Comparison of ENCODE assay signal across 21 cellular contexts in the genomic region with DNA sequence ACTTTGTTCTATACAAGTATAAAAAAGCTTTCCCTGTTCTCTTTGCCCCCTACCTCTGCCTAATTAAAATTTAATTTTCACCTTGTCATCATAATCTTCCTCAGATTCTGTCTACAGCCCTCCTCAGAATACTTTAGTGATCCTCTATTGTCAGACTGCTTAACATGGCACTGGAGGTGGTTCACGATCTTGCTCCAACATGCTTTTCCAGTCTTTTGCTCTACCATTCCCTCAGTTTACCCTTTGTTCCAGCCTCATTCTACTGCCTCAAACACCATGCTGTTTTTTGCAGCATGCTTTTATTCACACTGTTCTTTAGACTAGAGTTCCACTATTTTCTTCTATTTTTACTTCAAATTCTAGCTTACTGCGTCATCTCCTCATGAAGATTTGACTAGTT. TPM values are rescaled to one million over a fixed set of nuclear protein-coding genes. Genes with fewer than 3 reads are reported as not detected.
DNase-seq lines count a peak whose midpoint lies in the region; ATAC-seq, FAIRE-seq and TF ChIP-seq lines count a peak whose summit lies in the region.
"Had no signal": no experiment of that assay in that cellular context is flagged by ENCODE, and none has a peak within 500 bp of the region (broad histone marks: within the 10 kb centered on the region; RNA-seq: fewer than 3 reads in every experiment).

No MANE protein-coding gene starts in this region.

- no peak for TF ChIP-seq POLR2A in A549 (IDR thresholded peaks at IDR 0.05; ENCODE audit: low read length)

- CTCF ChIA-PET in A549 (lab: Yijun Ruan, JAX) = interaction anchor here (0.6 to 7.8 kb wide), 5 partner anchors 8 to 80 kb away, joined by 4 to 52 read pairs (median 7); no protein-coding TSS in a partner anchor

- peak overlapping the region; percentile 88 to 90 for H3K27ac ChIP-seq in A549
- H3K27ac ChIP-seq: BLaER1 treated with 17β-estradiol and CSF1 and Interleukin-3, amounts not matched to agents 10 nM and 100 nM; C4-2B had no signal

- no peak for TF ChIP-seq EP300 in A549 (IDR thresholded peaks at IDR 0.05)

- DNase-seq in A549 (ENCODE audit: low read depth in 1 of 2, low spot score in 1 of 2) (peak in 1 of 2 experiments; percentile 41), HFFc6 (no peak), MG63 (no peak), NCI-H2171 treated with DMSO at 0.1 percent for 48 hours (lab: John Stamatoyannopoulos, UW) (no peak)
- DNase-seq: 8988T; AML-193; Caco-2; Calu3; CD4-positive, alpha-beta T cell; CD8-positive, alpha-beta T cell; DMS79 treated with DMSO at 0.1 percent for 48 hours; GF-D8 had no signal

- TF ChIP-seq CTCF in A549 (IDR thresholded peaks at IDR 0.05) (no peak), HFFc6 (IDR thresholded peaks at IDR 0.05) (no peak)

- peak in 1 of 2 experiments; percentile 1; a peak in 3 of 6 replicates for ATAC-seq in A549
- ATAC-seq: CD8-positive, alpha-beta T cell had no signal

- no peak for TF ChIP-seq RAD21 in A549 (conservative IDR thresholded peaks at IDR 0.05 in 1 of 2, IDR thresholded peaks at IDR 0.05 in 1 of 2)

- H3K4me1 ChIP-seq in A549 (peaks cover 44% of the 10 kb centered on the region; the same call in 2 of the 3 replicates), endocrine pancreas (ENCODE audit: control insufficient read depth, insufficient read depth, low read length) (peaks cover 55% of the 10 kb centered on the region)
- H3K4me1 ChIP-seq: BLaER1 treated with 17β-estradiol and CSF1 and Interleukin-3, amounts not matched to agents 10 nM and 100 nM; Caco-2 had no signal

- H3K27me3 ChIP-seq in endocrine pancreas (ENCODE audit: control insufficient read depth, insufficient read depth, low read length) (no peaks in the 10 kb centered on the region), MG63 (no peaks in the 10 kb centered on the region)
- H3K27me3 ChIP-seq: BLaER1 treated with 17β-estradiol and CSF1 and Interleukin-3, amounts not matched to agents 10 nM and 100 nM had no signal

- peak overlapping the region; percentile 94 for H3K4me2 ChIP-seq in A549
- H3K4me2 ChIP-seq: BLaER1 treated with 17β-estradiol and CSF1 and Interleukin-3, amounts not matched to agents 10 nM and 100 nM had no signal

- no peak overlapping the region for H3K9ac ChIP-seq in endocrine pancreas (ENCODE audit: control insufficient read depth, insufficient read depth, low read length)
- H3K9ac ChIP-seq: BLaER1 treated with 17β-estradiol and CSF1 and Interleukin-3, amounts not matched to agents 10 nM and 100 nM had no signal

- H3K4me1 Mint-ChIP-seq in HFFc6 (ENCODE audit: low read depth) = peaks cover 32% of the 10 kb centered on the region
- H3K4me1 Mint-ChIP-seq: B cell had no signal

- H3K9me3 Mint-ChIP-seq in HFFc6 = no peaks in the 10 kb centered on the region
- H3K9me3 Mint-ChIP-seq: CD4-positive, alpha-beta T cell; CD8-positive, alpha-beta T cell had no signal

- peaks cover 9% of the 10 kb centered on the region; the same call in 1 of the 2 replicates for H3K36me3 Mint-ChIP-seq in HFFc6 (ENCODE audit: low read depth)
- H3K36me3 Mint-ChIP-seq: CD8-positive, alpha-beta T cell had no signal

- POLR2A ChIA-PET in A549 (lab: Yijun Ruan, JAX) = interaction anchor here (0.9 to 3.4 kb wide), 6 partner anchors 8 to 52 kb away, joined by 3 to 28 read pairs (median 4); no protein-coding TSS in a partner anchor

- 0 out of 2 replicates have a peak overlapping the region, but pooled peaks have one; percentile 36 for H3K27ac Mint-ChIP-seq in HFFc6
- H3K27ac Mint-ChIP-seq: B cell; CD4-positive, alpha-beta T cell; CD8-positive, alpha-beta T cell had no signal

- peak overlapping the region; percentile 67 for H3K4me3 ChIP-seq in A549
- peak overlapping the region; percentile 11 for H3K4me3 ChIP-seq in endocrine pancreas (ENCODE audit: control insufficient read depth, insufficient read depth, low read length)
- no peak overlapping the region for H3K4me3 ChIP-seq in MG63
- H3K4me3 ChIP-seq: BLaER1 treated with 17β-estradiol and CSF1 and Interleukin-3, amounts not matched to agents 10 nM and 100 nM had no signal

- FAIRE-seq in A549 (lab: Jason Lieb, UNC) = peak; percentile 96
- FAIRE-seq: A204.1, D721Med, G401.6, GM12891, GM19239 had no signal

- peaks cover 6% of the 10 kb centered on the region for H3K27me3 Mint-ChIP-seq in HFFc6 (ENCODE audit: insufficient read depth)

- H3K36me3 ChIP-seq in endocrine pancreas (ENCODE audit: control insufficient read depth, insufficient read depth, low read length) (no peaks in the 10 kb centered on the region), MG63 (no peaks in the 10 kb centered on the region)
- H3K36me3 ChIP-seq: BLaER1 treated with 17β-estradiol and CSF1 and Interleukin-3, amounts not matched to agents 10 nM and 100 nM had no signal

- WGBS in A549 (ENCODE audit: missing lambda C conversion rate) = 2% methylated on average over 2 of the region's 2 CpGs

- H3K4me3 Mint-ChIP-seq in HFFc6 = no peak overlapping the region
- H3K4me3 Mint-ChIP-seq: B cell; CD4-positive, alpha-beta T cell; CD8-positive, alpha-beta T cell had no signal

- H3K9me3 ChIP-seq in A549 (no peaks in the 10 kb centered on the region), endocrine pancreas (ENCODE audit: control insufficient read depth, low read length) (no peaks in the 10 kb centered on the region), MG63 (no peaks in the 10 kb centered on the region)
- H3K9me3 ChIP-seq: BLaER1 treated with 17β-estradiol and CSF1 and Interleukin-3, amounts not matched to agents 10 nM and 100 nM; Caco-2 had no signal

TF ChIP-seq in A549, 52 proteins besides CTCF, POLR2A, EP300 and RAD21:
- TF ChIP-seq CBX8 (IDR thresholded peaks at IDR 0.05) (no peak), SREBF2 (IDR thresholded peaks at IDR 0.05) (no peak), MAZ (IDR thresholded peaks at IDR 0.05; ENCODE audit: borderline replicate concordance, low read depth, low read length) (no peak), TFCP2L1 (CRISPR knock-in tag; IDR thresholded peaks at IDR 0.05) (peak; percentile 47; the same call in 1 of the 2 replicates), JUN (IDR thresholded peaks at IDR 0.05) (no peak; a peak in 2 of 5 replicates), TP53 (CRISPR knock-in tag; IDR thresholded peaks at IDR 0.05) (0 out of 2 replicates have a peak, but pooled peaks have one; percentile 42), HOXA7 (CRISPR knock-in tag; IDR thresholded peaks at IDR 0.05) (no peak; the same call in 1 of the 2 replicates), ESRRA (IDR thresholded peaks at IDR 0.05; ENCODE audit: borderline replicate concordance, low read length) (no peak), NR3C1 (IDR thresholded peaks at IDR 0.05) (no peak), CHD4 (IDR thresholded peaks at IDR 0.05; ENCODE audit: borderline replicate concordance) (no peak), ATOH8 (CRISPR knock-in tag; IDR thresholded peaks at IDR 0.05; ENCODE audit: low read depth) (no peak), CHD2 (IDR thresholded peaks at IDR 0.05; ENCODE audit: low read length, partially characterized antibody) (no peak), MYC (IDR thresholded peaks at IDR 0.05; ENCODE audit: borderline replicate concordance, low read length) (no peak), MAFK (IDR thresholded peaks at IDR 0.05; ENCODE audit: partially characterized antibody) (peak; percentile 78), RCOR1 (IDR thresholded peaks at IDR 0.05; ENCODE audit: low read depth, low read length) (no peak), ZNF302 (CRISPR knock-in tag; IDR thresholded peaks at IDR 0.05) (no peak), RARB (CRISPR knock-in tag; IDR thresholded peaks at IDR 0.05) (peak; percentile 73; the same call in 1 of the 2 replicates), POLR2AphosphoS2 (conservative IDR thresholded peaks at IDR 0.05; ENCODE audit: low read length) (peak; percentile 77; the same call in 1 of the 2 replicates), HDAC2 (IDR thresholded peaks at IDR 0.05) (no peak), HOXB13 (CRISPR knock-in tag; IDR thresholded peaks at IDR 0.05; ENCODE audit: low read depth) (no peak)
- TF ChIP-seq, protein P1, sequence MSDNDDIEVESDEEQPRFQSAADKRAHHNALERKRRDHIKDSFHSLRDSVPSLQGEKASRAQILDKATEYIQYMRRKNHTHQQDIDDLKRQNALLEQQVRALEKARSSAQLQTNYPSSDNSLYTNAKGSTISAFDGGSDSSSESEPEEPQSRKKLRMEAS (IDR thresholded peaks at IDR 0.05) = peak; percentile 44; the same call in 1 of the 2 replicates
TF ChIP-seq in A549: peak in this region for 6.

RNA-seq across cellular contexts. Expression of gene ALDH1A1, which starts 10.4 kb away (rescaled TPM):
- polyA plus RNA-seq in A549 (2011; rRNA removed) (6,119 and 8,617 TPM in 2 replicates), A549 (2017; fragmentation: RNase III; extraction: RNeasy Plus Mini Kit Qiagen cat#74134 plus additional on column Dnase treatment) (9,362 to 9,987 TPM (median 9,373 TPM) in 3 replicates)
- polyA plus RNA-seq in A549 (2012; cell fraction: cytosol; rRNA removed) = 2,623 and 3,095 TPM in 2 replicates
- polyA plus RNA-seq in A549 (2012; cell fraction: nucleus; rRNA removed) = 1,463 and 2,252 TPM in 2 replicates
- 2,553 and 2,631 TPM in 2 replicates for polyA minus RNA-seq in A549 (2011; rRNA and poly(A)+ RNA removed)
- total RNA-seq in HFFc6 (2021; fragmentation: NEBNext Ultra II Directional; extraction: Animal tissue kit (Norgen Biotek cat#: 25700)) = 100 to 1,000 TPM; 166 to 720 (median 656) TPM
- total RNA-seq in MG63 (2014; rRNA removed; shearing (Covaris generic); ENCODE audit: low replicate concordance) = not detected in 2 replicates
- total RNA-seq: B cell; CD8-positive, alpha-beta T cell had no signal

Comparison
In these comparisons a context has a peak if more than half of its experiments do, and no peak if none do; other contexts are left out.
1. RNA of gene ALDH1A1, which starts 10.4 kb away (total RNA-seq): 166 to 720 TPM in HFFc6; not detected in MG63; every median in the first group is over 100 times any median in the second.